In the genomic region with DNA sequence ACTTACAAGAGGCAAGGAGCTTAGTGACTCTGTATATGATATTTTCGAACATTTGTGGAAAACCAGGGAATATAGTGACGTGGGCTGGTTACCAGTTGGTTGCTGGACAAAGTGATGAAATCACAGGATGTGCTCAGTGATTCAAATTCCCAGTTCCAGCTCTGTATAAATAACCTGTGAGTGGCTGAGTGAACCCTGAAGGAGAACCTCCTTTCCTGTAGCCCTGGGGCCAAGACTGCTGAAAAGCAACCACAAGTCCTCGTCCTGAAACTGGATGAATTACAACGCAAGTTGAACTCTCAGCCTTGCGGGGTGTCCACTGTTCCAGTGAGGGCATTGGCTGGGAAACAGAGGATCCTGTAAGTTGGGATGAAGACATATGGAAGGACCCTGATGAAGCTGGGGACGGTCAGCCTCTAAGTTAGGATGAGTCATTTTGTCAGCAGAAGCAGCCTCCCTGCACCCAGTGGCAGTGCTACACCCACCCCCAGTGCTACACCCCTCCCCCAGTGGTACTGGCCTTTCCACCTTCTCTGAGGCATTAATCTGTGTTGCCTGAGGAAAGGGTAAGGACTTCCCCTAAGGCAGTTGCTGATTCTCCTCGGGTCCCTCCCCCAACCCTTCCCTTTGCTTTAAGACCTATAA, we compare ENCODE assay signal across 2 cellular contexts.
TF ChIP-seq lines count a peak whose summit lies in the region.

No MANE protein-coding gene starts in this region.

TF ChIP-seq in IMR-90, 13 proteins besides CTCF, POLR2A, EP300 and RAD21 (continued from another document):
- TF ChIP-seq, protein P1, sequence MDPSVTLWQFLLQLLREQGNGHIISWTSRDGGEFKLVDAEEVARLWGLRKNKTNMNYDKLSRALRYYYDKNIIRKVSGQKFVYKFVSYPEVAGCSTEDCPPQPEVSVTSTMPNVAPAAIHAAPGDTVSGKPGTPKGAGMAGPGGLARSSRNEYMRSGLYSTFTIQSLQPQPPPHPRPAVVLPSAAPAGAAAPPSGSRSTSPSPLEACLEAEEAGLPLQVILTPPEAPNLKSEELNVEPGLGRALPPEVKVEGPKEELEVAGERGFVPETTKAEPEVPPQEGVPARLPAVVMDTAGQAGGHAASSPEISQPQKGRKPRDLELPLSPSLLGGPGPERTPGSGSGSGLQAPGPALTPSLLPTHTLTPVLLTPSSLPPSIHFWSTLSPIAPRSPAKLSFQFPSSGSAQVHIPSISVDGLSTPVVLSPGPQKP (IDR thresholded peaks at IDR 0.05; ENCODE audit: borderline replicate concordance, low read depth, low read length), result no peak

TF ChIP-seq in SK-N-SH treated with all-trans-retinoic acid at 6 μM for 48 hours, 23 proteins besides CTCF, POLR2A, EP300 and RAD21 (continued from another document):
- TF ChIP-seq, protein P2, sequence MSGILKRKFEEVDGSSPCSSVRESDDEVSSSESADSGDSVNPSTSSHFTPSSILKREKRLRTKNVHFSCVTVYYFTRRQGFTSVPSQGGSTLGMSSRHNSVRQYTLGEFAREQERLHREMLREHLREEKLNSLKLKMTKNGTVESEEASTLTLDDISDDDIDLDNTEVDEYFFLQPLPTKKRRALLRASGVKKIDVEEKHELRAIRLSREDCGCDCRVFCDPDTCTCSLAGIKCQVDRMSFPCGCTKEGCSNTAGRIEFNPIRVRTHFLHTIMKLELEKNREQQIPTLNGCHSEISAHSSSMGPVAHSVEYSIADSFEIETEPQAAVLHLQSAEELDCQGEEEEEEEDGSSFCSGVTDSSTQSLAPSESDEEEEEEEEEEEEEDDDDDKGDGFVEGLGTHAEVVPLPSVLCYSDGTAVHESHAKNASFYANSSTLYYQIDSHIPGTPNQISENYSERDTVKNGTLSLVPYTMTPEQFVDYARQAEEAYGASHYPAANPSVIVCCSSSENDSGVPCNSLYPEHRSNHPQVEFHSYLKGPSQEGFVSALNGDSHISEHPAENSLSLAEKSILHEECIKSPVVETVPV (CRISPR knock-in tag; IDR thresholded peaks at IDR 0.05), result no peak
- TF ChIP-seq GLIS3 (CRISPR knock-in tag; IDR thresholded peaks at IDR 0.05), result no peak
- no peak for TF ChIP-seq ZNF8 (CRISPR knock-in tag; IDR thresholded peaks at IDR 0.05)
- TF ChIP-seq, protein P3, sequence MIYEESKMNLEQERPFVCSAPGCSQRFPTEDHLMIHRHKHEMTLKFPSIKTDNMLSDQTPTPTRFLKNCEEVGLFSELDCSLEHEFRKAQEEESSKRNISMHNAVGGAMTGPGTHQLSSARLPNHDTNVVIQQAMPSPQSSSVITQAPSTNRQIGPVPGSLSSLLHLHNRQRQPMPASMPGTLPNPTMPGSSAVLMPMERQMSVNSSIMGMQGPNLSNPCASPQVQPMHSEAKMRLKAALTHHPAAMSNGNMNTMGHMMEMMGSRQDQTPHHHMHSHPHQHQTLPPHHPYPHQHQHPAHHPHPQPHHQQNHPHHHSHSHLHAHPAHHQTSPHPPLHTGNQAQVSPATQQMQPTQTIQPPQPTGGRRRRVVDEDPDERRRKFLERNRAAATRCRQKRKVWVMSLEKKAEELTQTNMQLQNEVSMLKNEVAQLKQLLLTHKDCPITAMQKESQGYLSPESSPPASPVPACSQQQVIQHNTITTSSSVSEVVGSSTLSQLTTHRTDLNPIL (CRISPR knock-in tag; IDR thresholded peaks at IDR 0.05; ENCODE audit: low read depth), result no peak
- TF ChIP-seq PPARA (CRISPR knock-in tag; IDR thresholded peaks at IDR 0.05; ENCODE audit: borderline replicate concordance), result no peak
- TF ChIP-seq ARNTL (CRISPR knock-in tag; IDR thresholded peaks at IDR 0.05; ENCODE audit: borderline replicate concordance, low read depth), result no peak
- no peak for TF ChIP-seq ZFP3 (CRISPR knock-in tag; IDR thresholded peaks at IDR 0.05)
- no peak for TF ChIP-seq ZFP30 (CRISPR knock-in tag; IDR thresholded peaks at IDR 0.05)
- no peak for TF ChIP-seq ZNF565 (CRISPR knock-in tag; conservative IDR thresholded peaks at IDR 0.05; ENCODE audit: low read depth)
- no peak for TF ChIP-seq ZC3H10 (CRISPR knock-in tag; IDR thresholded peaks at IDR 0.05)
- TF ChIP-seq, protein P4, sequence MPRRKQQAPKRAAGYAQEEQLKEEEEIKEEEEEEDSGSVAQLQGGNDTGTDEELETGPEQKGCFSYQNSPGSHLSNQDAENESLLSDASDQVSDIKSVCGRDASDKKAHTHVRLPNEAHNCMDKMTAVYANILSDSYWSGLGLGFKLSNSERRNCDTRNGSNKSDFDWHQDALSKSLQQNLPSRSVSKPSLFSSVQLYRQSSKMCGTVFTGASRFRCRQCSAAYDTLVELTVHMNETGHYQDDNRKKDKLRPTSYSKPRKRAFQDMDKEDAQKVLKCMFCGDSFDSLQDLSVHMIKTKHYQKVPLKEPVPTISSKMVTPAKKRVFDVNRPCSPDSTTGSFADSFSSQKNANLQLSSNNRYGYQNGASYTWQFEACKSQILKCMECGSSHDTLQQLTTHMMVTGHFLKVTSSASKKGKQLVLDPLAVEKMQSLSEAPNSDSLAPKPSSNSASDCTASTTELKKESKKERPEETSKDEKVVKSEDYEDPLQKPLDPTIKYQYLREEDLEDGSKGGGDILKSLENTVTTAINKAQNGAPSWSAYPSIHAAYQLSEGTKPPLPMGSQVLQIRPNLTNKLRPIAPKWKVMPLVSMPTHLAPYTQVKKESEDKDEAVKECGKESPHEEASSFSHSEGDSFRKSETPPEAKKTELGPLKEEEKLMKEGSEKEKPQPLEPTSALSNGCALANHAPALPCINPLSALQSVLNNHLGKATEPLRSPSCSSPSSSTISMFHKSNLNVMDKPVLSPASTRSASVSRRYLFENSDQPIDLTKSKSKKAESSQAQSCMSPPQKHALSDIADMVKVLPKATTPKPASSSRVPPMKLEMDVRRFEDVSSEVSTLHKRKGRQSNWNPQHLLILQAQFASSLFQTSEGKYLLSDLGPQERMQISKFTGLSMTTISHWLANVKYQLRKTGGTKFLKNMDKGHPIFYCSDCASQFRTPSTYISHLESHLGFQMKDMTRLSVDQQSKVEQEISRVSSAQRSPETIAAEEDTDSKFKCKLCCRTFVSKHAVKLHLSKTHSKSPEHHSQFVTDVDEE (CRISPR knock-in tag; IDR thresholded peaks at IDR 0.05), result no peak
- no peak for TF ChIP-seq RARB (CRISPR knock-in tag; IDR thresholded peaks at IDR 0.05)
- no peak for TF ChIP-seq ZNF70 (CRISPR knock-in tag; IDR thresholded peaks at IDR 0.05)
